Comparison of ENCODE assay signal across 8 cellular contexts in genomic region chr20:53594068-53595017, GRCh38. TPM values are rescaled to one million over a fixed set of nuclear protein-coding genes. Genes with fewer than 3 reads are reported as not detected.
DNase-seq lines count a peak whose midpoint lies in the region; ATAC-seq, FAIRE-seq and TF ChIP-seq lines count a peak whose summit lies in the region.

No MANE protein-coding gene starts in this region.

- no peaks in the 10 kb centered on the region for H3K9me3 ChIP-seq in A549
- H3K9me3 ChIP-seq in WERI-Rb-1 (ENCODE audit: severe bottlenecking): no peaks in the 10 kb centered on the region
- no peaks in the 10 kb centered on the region for H3K9me3 ChIP-seq in mammary epithelial cell (replicated peaks; ENCODE audit: insufficient read depth, low read length)

- TF ChIP-seq RAD21 in A549 (conservative IDR thresholded peaks at IDR 0.05 in 1 of 2, IDR thresholded peaks at IDR 0.05 in 1 of 2): peak; percentile 29 to 68; a peak in 4 of 5 replicates

- no peak for FAIRE-seq in A549 (lab: Jason Lieb, UNC)

- 6% methylated on average over 16 of the region's 110 CpGs for WGBS in A549 (ENCODE audit: missing lambda C conversion rate)
- 0% methylated on average over 13 of the region's 110 CpGs for WGBS in mammary epithelial cell (ENCODE audit: low coverage, missing lambda C conversion rate)

- H3K4me3 ChIP-seq in A549 (peak overlapping the region; percentile 94), WERI-Rb-1 (ENCODE audit: low read depth, low read length) (peak overlapping the region; percentile 80), mammary epithelial cell (replicated peaks in 1 of 3; ENCODE audit: insufficient read depth in 1 of 3, low read depth in 2 of 3, low read length in 3 of 3) (peak overlapping the region; percentile 67 to 85 (median 83))

- peak; percentile 79 to 80 for ATAC-seq in A549
- ATAC-seq in GM18861 (IDR thresholded peaks at IDR 0.05; ENCODE audit: unreplicated experiment): peak; percentile 49
- peak; percentile 58 for ATAC-seq in HG03097 (IDR thresholded peaks at IDR 0.05; ENCODE audit: low FRiP score, unreplicated experiment)

- H3K4me2 ChIP-seq in A549 (peak overlapping the region; percentile 99), mammary epithelial cell (ENCODE audit: insufficient read depth, low read depth, low read length) (peak overlapping the region; percentile 90)

- peak overlapping the region; percentile 72 for H2AFZ ChIP-seq in mammary epithelial cell (ENCODE audit: low read depth, low read length)

- in situ Hi-C loops in mammary epithelial cell (cut with MboI; ENCODE audit: low sequenced_read_pairs in 2 of 2): loop anchor here in 1 of 2 donors (25.0 kb wide), 1 partner anchor 593 kb away; no protein-coding TSS in a partner anchor

- peaks cover 35% of the 10 kb centered on the region for H3K4me1 ChIP-seq in A549
- H3K4me1 ChIP-seq in mammary epithelial cell (ENCODE audit: insufficient read depth, low read length): peaks cover 28% of the 10 kb centered on the region

- H4K20me1 ChIP-seq in mammary epithelial cell (ENCODE audit: insufficient read depth, low read length): no peaks in the 10 kb centered on the region

- H3K79me2 ChIP-seq in mammary epithelial cell (ENCODE audit: insufficient read depth, low read length): peaks cover 42% of the 10 kb centered on the region

- intact Hi-C loops in mammary epithelial cell (cut with micrococcal nuclease): loop anchor here (5.0 kb wide), 2 partner anchors 143 to 323 kb away; no protein-coding TSS in a partner anchor

- peak in 1 of 2 experiments; percentile 9; a peak in 1 of 5 replicates for TF ChIP-seq EP300 in A549 (IDR thresholded peaks at IDR 0.05)

- DNase-seq in A549 (ENCODE audit: low read depth in 1 of 2, low spot score in 1 of 2) (peak; percentile 48 to 95), NCI-H2171 (lab: John Stamatoyannopoulos, UW) (peak; percentile 98), WERI-Rb-1 (peak; percentile 93), mammary epithelial cell (peak; percentile 85), islet precursor cell (peak; percentile 98)
- peak; percentile 99 for DNase-seq in stimulated activated CD4-positive, alpha-beta T cell treated with anti-CD3 and anti-CD28 coated beads, Interleukin-12 subunit alpha, Interleukin-12 subunit beta, amount 100 ng/mL, for 4 hours

- H3K27me3 ChIP-seq in WERI-Rb-1 (ENCODE audit: insufficient read depth, low read depth, severe bottlenecking) (no peaks in the 10 kb centered on the region), mammary epithelial cell (ENCODE audit: insufficient read depth, low read length) (no peaks in the 10 kb centered on the region)

- BruUV-seq in mammary epithelial cell (replicated peaks; lab: Mats Ljungman, UMichigan): no TSS peak

- peak overlapping the region; percentile 90 for H3K9ac ChIP-seq in mammary epithelial cell (ENCODE audit: insufficient read depth, low read length)

- H3K27ac ChIP-seq in A549: peak overlapping the region; percentile 99 to 100
- peak overlapping the region; percentile 82 for H3K27ac ChIP-seq in WERI-Rb-1
- peak overlapping the region; percentile 81 for H3K27ac ChIP-seq in mammary epithelial cell (ENCODE audit: insufficient read depth, low read depth, low read length)

- POLR2A ChIA-PET in A549 (lab: Yijun Ruan, JAX): interaction anchor here (0.6 to 5.3 kb wide), 26 partner anchors 12 to 1285 kb away, joined by 3 to 69 read pairs (median 8); no protein-coding TSS in a partner anchor

- CTCF ChIA-PET in A549 (lab: Yijun Ruan, JAX): interaction anchor here (0.6 to 2.3 kb wide), 13 partner anchors 11 to 345 kb away, joined by 3 to 12 read pairs (median 4); no protein-coding TSS in a partner anchor
- CTCF ChIA-PET in mammary epithelial cell (lab: Charles Lee; ENCODE audit: low non-redundant PET): interaction anchor here (0.6 kb wide), 2 partner anchors 142 to 271 kb away, joined by 4 to 9 read pairs; no protein-coding TSS in a partner anchor

- H3K36me3 ChIP-seq in WERI-Rb-1 (no peaks in the 10 kb centered on the region), mammary epithelial cell (ENCODE audit: insufficient read depth, low read length) (no peaks in the 10 kb centered on the region)

- TF ChIP-seq CTCF in A549 (IDR thresholded peaks at IDR 0.05) (peak; percentile 45), WERI-Rb-1 (IDR thresholded peaks at IDR 0.05; ENCODE audit: low read depth, low read length) (peak; percentile 44; the same call in 1 of the 2 replicates), mammary epithelial cell (conservative IDR thresholded peaks at IDR 0.05 in 1 of 2, IDR thresholded peaks at IDR 0.05 in 1 of 2; ENCODE audit: extremely low read depth in 1 of 2, insufficient read depth in 1 of 2, low read depth in 1 of 2, low read length in 2 of 2) (no peak)

- TF ChIP-seq POLR2A in A549 (IDR thresholded peaks at IDR 0.05; ENCODE audit: low read length): peak; percentile 20; the same call in 1 of the 2 replicates

- dilution Hi-C loops in mammary epithelial cell (cut with HindIII; ENCODE audit: low sequenced_read_pairs): loop anchor here (25.0 kb wide), 1 partner anchor 168 kb away; no protein-coding TSS in a partner anchor

TF ChIP-seq in A549, 52 proteins besides CTCF, POLR2A, EP300 and RAD21:
- peak in 1 of 2 experiments; percentile 84; a peak in 3 of 5 replicates for TF ChIP-seq JUN (IDR thresholded peaks at IDR 0.05)
- TF ChIP-seq SMC3 (IDR thresholded peaks at IDR 0.05): peak; percentile 54
- 0 out of 2 replicates have a peak, but pooled peaks have one; percentile 61 for TF ChIP-seq MAZ (IDR thresholded peaks at IDR 0.05; ENCODE audit: borderline replicate concordance, low read depth, low read length)
- TF ChIP-seq PHF8 (IDR thresholded peaks at IDR 0.05; ENCODE audit: borderline replicate concordance, low read depth): no peak
- no peak for TF ChIP-seq E2F6 (IDR thresholded peaks at IDR 0.05; ENCODE audit: borderline replicate concordance, low read depth)
- TF ChIP-seq MYC (IDR thresholded peaks at IDR 0.05; ENCODE audit: borderline replicate concordance, low read length): 0 out of 2 replicates have a peak, but pooled peaks have one; percentile 2
- 0 out of 2 replicates have a peak, but pooled peaks have one; percentile 19 for TF ChIP-seq MAX (IDR thresholded peaks at IDR 0.05)
- 0 out of 3 replicates have a peak, but pooled peaks have one; percentile 43 for TF ChIP-seq BCL3 (IDR thresholded peaks at IDR 0.05)

RNA-seq across cellular contexts. Expression of gene ZNF217, which starts 0.7 kb away (rescaled TPM):
- 22.2 and 29.5 TPM in 2 replicates for polyA plus RNA-seq in A549 (2011; rRNA removed)
- 6.8 and 8.8 TPM in 2 replicates for polyA plus RNA-seq in A549 (2012; cell fraction: cytosol; rRNA removed)
- polyA plus RNA-seq in A549 (2012; cell fraction: nucleus; rRNA removed): 8.9 and 11.6 TPM in 2 replicates
- 28.1 to 30.5 TPM (median 29.9 TPM) in 3 replicates for polyA plus RNA-seq in A549 (2017; fragmentation: RNase III; extraction: RNeasy Plus Mini Kit Qiagen cat#74134 plus additional on column Dnase treatment)
- 48.5 and 50.5 TPM in 2 replicates for polyA minus RNA-seq in A549 (2011; rRNA and poly(A)+ RNA removed)
- 10 to 100 TPM; 30.8 to 39.8 TPM for total RNA-seq in mammary epithelial cell
- 8.7 TPM for polyA plus RNA-seq in mammary epithelial cell
- 63.7 TPM for polyA minus RNA-seq in mammary epithelial cell

Comparison
In these comparisons a context has a peak if more than half of its experiments do, and no peak if none do; other contexts are left out.
1. Peak in every context shown above with its lines: DNase-seq, ATAC-seq, H3K4me3 ChIP-seq and H3K27ac ChIP-seq.
2. CTCF ChIP-seq: peak in A549 (single experiment) and WERI-Rb-1 (single experiment); none in mammary epithelial cell (0 of 2).